In the genomic region with DNA sequence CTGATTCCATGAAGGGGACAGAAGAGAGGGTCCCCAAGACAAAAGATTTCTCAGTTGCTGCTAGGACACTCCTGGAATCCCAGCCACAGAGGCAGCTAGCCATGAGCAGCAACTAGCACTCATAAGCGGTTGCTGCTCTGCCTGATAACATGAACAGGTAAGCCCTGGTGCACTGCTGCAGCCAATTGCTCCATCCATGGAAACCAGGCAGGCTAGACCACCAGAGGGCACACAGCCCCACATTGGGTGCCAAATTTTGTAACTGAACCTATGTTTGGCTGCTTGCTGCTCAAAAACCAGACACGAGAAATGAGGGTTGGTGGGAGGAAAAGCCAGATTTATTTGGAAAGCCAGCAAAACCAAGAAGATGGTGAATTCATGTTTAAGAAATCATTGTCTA, we compare ENCODE assay signal across 8 cellular contexts. TPM values are rescaled to one million over a fixed set of nuclear protein-coding genes. Genes with fewer than 3 reads are reported as not detected.
DNase-seq lines count a peak whose midpoint lies in the region; ATAC-seq, FAIRE-seq and TF ChIP-seq lines count a peak whose summit lies in the region.

No MANE protein-coding gene starts in this region.

- ATAC-seq in IMR-90 (ENCODE audit: low read depth) (no peak), HepG2 (peak; percentile 96), HG02798 (IDR thresholded peaks at IDR 0.05; ENCODE audit: poor library complexity, unreplicated experiment) (no peak), GM21737 (IDR thresholded peaks at IDR 0.05; ENCODE audit: unreplicated experiment) (no peak), GM21576 (IDR thresholded peaks at IDR 0.05; ENCODE audit: unreplicated experiment) (no peak)

- WGBS in IMR-90 (ENCODE audit: extremely low coverage in 2 of 2, insufficient read length in 1 of 2), 2 experiments = 40% methylated on average over 2 of the region's 2 CpGs; no CpG with 5 or more reads in 1 of the 2 experiments
- WGBS in HepG2 (ENCODE audit: low lambda C conversion rate) = 13% methylated on average over 2 of the region's 2 CpGs

- POLR2A ChIA-PET in IMR-90 (lab: Charles Lee; ENCODE audit: unreplicated experiment) (no interaction called here), HepG2 (lab: Yijun Ruan, JAX) (no interaction called here)

- H3K4ac ChIP-seq in IMR-90 (ENCODE audit: low read depth, low read length) = no peak overlapping the region

- dilution Hi-C loops in IMR-90 (cut with HindIII; ENCODE audit: low sequenced_read_pairs, unreplicated experiment) = no loop called here

- no peak for TF ChIP-seq RAD21 in IMR-90 (IDR thresholded peaks at IDR 0.05; ENCODE audit: low read length)
- no peak for TF ChIP-seq RAD21 in HepG2 (CRISPR knock-in tag; IDR thresholded peaks at IDR 0.05)

- BruUV-seq in IMR-90 (replicated peaks; lab: Mats Ljungman, UMichigan) (no TSS peak), HepG2 (replicated peaks; lab: Mats Ljungman, UMichigan) (no TSS peak)

- H4K20me1 ChIP-seq in IMR-90 (ENCODE audit: insufficient read depth, low read length) = no peaks in the 10 kb centered on the region
- no peaks in the 10 kb centered on the region for H4K20me1 ChIP-seq in HepG2 (ENCODE audit: insufficient read depth, low read length)

- H3K9me3 ChIP-seq in IMR-90 (ENCODE audit: control insufficient read depth, insufficient read depth, low read length) (peaks cover 1% of the 10 kb centered on the region; the same call in 1 of the 2 replicates), HepG2 (ENCODE audit: low read length) (no peaks in the 10 kb centered on the region)

- in situ Hi-C loops in IMR-90 (cut with MboI; ENCODE audit: low sequenced_read_pairs) (no loop called here), HepG2 (cut with HindIII; ENCODE audit: extremely low pct_ligation_motif_present, low pct_unique_long_range_greater_than_20kb) (no loop called here)

- H3K56ac ChIP-seq in IMR-90 (ENCODE audit: extremely low read depth, insufficient read depth, low read length) = no peak overlapping the region

- CTCF ChIA-PET in IMR-90 (lab: Yijun Ruan, JAX) = no interaction called here
- CTCF ChIA-PET in HepG2 (lab: Yijun Ruan, JAX; ENCODE audit: low intra/inter-chr PET ratio, low total read pairs) = no interaction called here

- intact Hi-C loops in IMR-90 (cut with micrococcal nuclease) (no loop called here), HepG2 (cut with micrococcal nuclease; ENCODE audit: unreplicated experiment) (no loop called here)

- no peak overlapping the region for H2AFZ ChIP-seq in IMR-90 (replicated peaks; ENCODE audit: low read length, poor library complexity)
- H2AFZ ChIP-seq in HepG2 (ENCODE audit: low read length) = no peak overlapping the region

- no peak overlapping the region for H2BK120ac ChIP-seq in IMR-90 (ENCODE audit: low read depth, low read length)

- H2BK5ac ChIP-seq in IMR-90 (ENCODE audit: low read depth, low read length, poor library complexity, severe bottlenecking) = no peak overlapping the region

- H4K5ac ChIP-seq in IMR-90 (ENCODE audit: low read depth, low read length) = no peak overlapping the region

- H2BK15ac ChIP-seq in IMR-90 (ENCODE audit: low read depth, low read length) = no peak overlapping the region

- H3K4me3 ChIP-seq in IMR-90 (ENCODE audit: insufficient read depth, low read depth, low read length) (no peak overlapping the region), HepG2 (replicated peaks in 1 of 3; ENCODE audit: insufficient read depth in 1 of 3, low read depth in 2 of 3, low read length in 3 of 3) (no peak overlapping the region)

- TF ChIP-seq CTCF in IMR-90 (conservative IDR thresholded peaks at IDR 0.05; ENCODE audit: low read depth, low read length) (0 out of 2 replicates have a peak, but pooled peaks have one; percentile 12), HepG2 (CRISPR knock-in tag; IDR thresholded peaks at IDR 0.05) (peak; percentile 67)

- H3K79me2 ChIP-seq in HepG2 (ENCODE audit: insufficient read depth, low read length) = no peaks in the 10 kb centered on the region

- no peak for TF ChIP-seq EP300 in HepG2 (IDR thresholded peaks at IDR 0.05; ENCODE audit: low read depth in 2 of 2, low read length in 2 of 2)
- no peak for TF ChIP-seq EP300 in HepG2 (CRISPR knock-in tag; IDR thresholded peaks at IDR 0.05; ENCODE audit: borderline replicate concordance)

- no peak overlapping the region for H3K9ac ChIP-seq in IMR-90 (ENCODE audit: low read depth, low read length)
- no peak overlapping the region for H3K9ac ChIP-seq in HepG2 (ENCODE audit: insufficient read depth, low read depth, low read length)

- H3K18ac ChIP-seq in IMR-90 (ENCODE audit: low read depth, low read length) = no peak overlapping the region

- DNase-seq in D341Med (ENCODE audit: low spot score) (peak; percentile 64), IMR-90 (no peak), HepG2 (ENCODE audit: low spot score) (no peak), caudate nucleus (lab: John Stamatoyannopoulos, UW) (no peak)
- peak; percentile 3 to 21 for DNase-seq in activated CD4-positive, alpha-beta T cell treated with anti-CD3 and anti-CD28 coated beads, Interleukin-2, amount 50 U/mL, for 4 hours

- FAIRE-seq in HepG2 (lab: Jason Lieb, UNC) = no peak

- no peak overlapping the region for H2AK5ac ChIP-seq in IMR-90 (ENCODE audit: low read depth, low read length)

- no peaks in the 10 kb centered on the region for H3K9me1 ChIP-seq in IMR-90 (ENCODE audit: insufficient read depth, low read length)

- H4K8ac ChIP-seq in IMR-90 (ENCODE audit: low read depth in 2 of 2, low read length in 2 of 2) = no peak overlapping the region

- no peak overlapping the region for H3K14ac ChIP-seq in IMR-90 (replicated peaks; ENCODE audit: low read depth, low read length)

- H3K27me3 ChIP-seq in IMR-90 (ENCODE audit: control insufficient read depth, insufficient read depth, low read length) (no peaks in the 10 kb centered on the region), HepG2 (ENCODE audit: control insufficient read depth in 1 of 2, insufficient read depth in 2 of 2, low read length in 2 of 2) (no peaks in the 10 kb centered on the region)

- no peak overlapping the region for H2AK9ac ChIP-seq in IMR-90 (replicated peaks; ENCODE audit: low read depth, low read length, poor library complexity)

- no peak overlapping the region for H3K4me2 ChIP-seq in IMR-90 (ENCODE audit: low read depth, low read length)
- H3K4me2 ChIP-seq in HepG2 (ENCODE audit: low read depth, low read length) = no peak overlapping the region

- TF ChIP-seq POLR2A in IMR-90 (IDR thresholded peaks at IDR 0.05; ENCODE audit: low read depth, low read length) = no peak
- no peak for TF ChIP-seq POLR2A in HepG2 (IDR thresholded peaks at IDR 0.05; ENCODE audit: insufficient read depth in 1 of 2, low read depth in 2 of 2, low read length in 2 of 2)

- H3K27ac ChIP-seq in IMR-90 (ENCODE audit: insufficient read depth, low read length) (no peak overlapping the region), HepG2 (ENCODE audit: extremely low read length, insufficient read depth, low read length) (no peak overlapping the region), caudate nucleus (ENCODE audit: low read depth, low read length) (no peak overlapping the region)

- H3K23ac ChIP-seq in IMR-90 (ENCODE audit: low read depth, low read length) = no peak overlapping the region

- no peak overlapping the region for H2BK20ac ChIP-seq in IMR-90 (ENCODE audit: low read depth, low read length)

- H3K4me1 ChIP-seq in IMR-90 (ENCODE audit: control insufficient read depth, insufficient read depth, low read length) (no peaks in the 10 kb centered on the region), HepG2 (ENCODE audit: insufficient read depth, low read length) (no peaks in the 10 kb centered on the region; the same call in 1 of the 2 replicates)

- no peak overlapping the region for H4K91ac ChIP-seq in IMR-90 (ENCODE audit: insufficient read depth, low read depth, low read length)

- H3K36me3 ChIP-seq in IMR-90 (ENCODE audit: control insufficient read depth, insufficient read depth, low read length) = no peaks in the 10 kb centered on the region
- no peaks in the 10 kb centered on the region for H3K36me3 ChIP-seq in HepG2 (replicated peaks in 1 of 2; ENCODE audit: control insufficient read depth in 1 of 2, insufficient read depth in 2 of 2, low read length in 2 of 2)

- no peaks in the 10 kb centered on the region for H3K79me1 ChIP-seq in IMR-90 (ENCODE audit: low read depth in 1 of 2, low read length in 2 of 2)

RNA-seq across cellular contexts. Expression of a gene that starts 21.9 kb away (rescaled TPM):
- total RNA-seq in IMR-90 (2012; rRNA removed) = 15.6 and 21.1 TPM in 2 replicates
- polyA plus RNA-seq in IMR-90 (2012; rRNA removed) = 5.3 and 5.9 TPM in 2 replicates
- 1.2 and 4.4 TPM in 2 replicates for polyA plus RNA-seq in IMR-90 (2012; cell fraction: cytosol; rRNA removed)
- 1.4 and 12.8 TPM in 2 replicates for polyA plus RNA-seq in IMR-90 (2012; cell fraction: nucleus; rRNA removed; ENCODE audit: low replicate concordance)
- 17.3 and 46.6 TPM in 2 replicates for total RNA-seq in HepG2 (2016; rRNA removed; fragmentation: Illumina TruSeq; extraction: Trizol)
- 4.8 and 5.0 TPM in 2 replicates for total RNA-seq in HepG2 (2016; cell fraction: cytosol; rRNA removed; fragmentation: Illumina TruSeq; extraction: Trizol; ENCODE audit: low read depth)
- total RNA-seq in HepG2 (2016; cell fraction: insoluble cytoplasmic fraction; rRNA removed; fragmentation: Illumina TruSeq; extraction: Trizol) = 15.6 and 43.0 TPM in 2 replicates
- total RNA-seq in HepG2 (2016; cell fraction: membrane; rRNA removed; fragmentation: Illumina TruSeq; extraction: Trizol) = 22.5 and 28.8 TPM in 2 replicates
- 34.3 and 37.9 TPM in 2 replicates for total RNA-seq in HepG2 (2016; cell fraction: nucleus; rRNA removed; fragmentation: Illumina TruSeq; extraction: Trizol)
- 7.2 and 8.9 TPM in 2 replicates for polyA plus RNA-seq in HepG2 (2011; rRNA removed)
- polyA plus RNA-seq in HepG2 (2011; cell fraction: cytosol; rRNA removed) = 3.4 and 6.2 TPM in 2 replicates
- polyA plus RNA-seq in HepG2 (2011; cell fraction: nucleus; rRNA removed) = 9.4 and 9.5 TPM in 2 replicates
- 10.3 and 11.4 TPM in 2 replicates for polyA plus RNA-seq in HepG2 (2012)
- polyA plus RNA-seq in HepG2 (2016; cell fraction: cytosol; fragmentation: Illumina TruSeq; extraction: Trizol; ENCODE audit: low read depth) = 0.72 and 0.80 TPM in 2 replicates
- 23.3 and 24.6 TPM in 2 replicates for polyA plus RNA-seq in HepG2 (2016; cell fraction: insoluble cytoplasmic fraction; fragmentation: Illumina TruSeq; extraction: Trizol; ENCODE audit: low read depth)
- polyA plus RNA-seq in HepG2 (2016; cell fraction: membrane; fragmentation: Illumina TruSeq; extraction: Trizol; ENCODE audit: low read depth) = 3.3 and 4.0 TPM in 2 replicates
- 22.8 and 23.9 TPM in 2 replicates for polyA plus RNA-seq in HepG2 (2016; cell fraction: nucleus; fragmentation: Illumina TruSeq; extraction: Trizol; ENCODE audit: insufficient read depth, low read depth)
- 33.0 and 71.4 TPM in 2 replicates for polyA minus RNA-seq in HepG2 (2011; rRNA and poly(A)+ RNA removed; ENCODE audit: low replicate concordance)
- polyA minus RNA-seq in HepG2 (2011; cell fraction: cytosol; rRNA and poly(A)+ RNA removed) = 26.7 and 34.0 TPM in 2 replicates
- 50.7 and 52.3 TPM in 2 replicates for polyA minus RNA-seq in HepG2 (2011; cell fraction: nucleus; rRNA and poly(A)+ RNA removed)

RNA-seq across cellular contexts. Expression of a gene that starts 40.9 kb away (rescaled TPM):
- not detected in 2 replicates for total RNA-seq in IMR-90 (2012; rRNA removed)
- not detected in 2 replicates for polyA plus RNA-seq in IMR-90 (2012; rRNA removed)
- not detected in 2 replicates for polyA plus RNA-seq in IMR-90 (2012; cell fraction: cytosol; rRNA removed)
- not detected in 2 replicates for polyA plus RNA-seq in IMR-90 (2012; cell fraction: nucleus; rRNA removed; ENCODE audit: low replicate concordance)
- total RNA-seq in HepG2 (2016; rRNA removed; fragmentation: Illumina TruSeq; extraction: Trizol) = 0.86 and 0.95 TPM in 2 replicates
- total RNA-seq in HepG2 (2016; cell fraction: cytosol; rRNA removed; fragmentation: Illumina TruSeq; extraction: Trizol; ENCODE audit: low read depth) = 0.10 and 0.18 TPM in 2 replicates
- total RNA-seq in HepG2 (2016; cell fraction: insoluble cytoplasmic fraction; rRNA removed; fragmentation: Illumina TruSeq; extraction: Trizol) = 0.84 and 0.86 TPM in 2 replicates
- total RNA-seq in HepG2 (2016; cell fraction: membrane; rRNA removed; fragmentation: Illumina TruSeq; extraction: Trizol) = 0.76 and 0.87 TPM in 2 replicates
- total RNA-seq in HepG2 (2016; cell fraction: nucleus; rRNA removed; fragmentation: Illumina TruSeq; extraction: Trizol) = 0.69 and 0.75 TPM in 2 replicates
- polyA plus RNA-seq in HepG2 (2011; rRNA removed) = 0.24 and 0.25 TPM in 2 replicates
- polyA plus RNA-seq in HepG2 (2011; cell fraction: cytosol; rRNA removed) = 0.08 and 0.27 TPM in 2 replicates
- polyA plus RNA-seq in HepG2 (2011; cell fraction: nucleus; rRNA removed) = 0.09 TPM in 1 of 2 replicates, not detected in the other
- polyA plus RNA-seq in HepG2 (2012) = 0.13 and 0.53 TPM in 2 replicates
- polyA plus RNA-seq in HepG2 (2016; cell fraction: cytosol; fragmentation: Illumina TruSeq; extraction: Trizol; ENCODE audit: low read depth) = 0.10 and 0.15 TPM in 2 replicates
- 1.2 TPM in 2 replicates for polyA plus RNA-seq in HepG2 (2016; cell fraction: insoluble cytoplasmic fraction; fragmentation: Illumina TruSeq; extraction: Trizol; ENCODE audit: low read depth)
- 0.58 and 0.64 TPM in 2 replicates for polyA plus RNA-seq in HepG2 (2016; cell fraction: membrane; fragmentation: Illumina TruSeq; extraction: Trizol; ENCODE audit: low read depth)
- 1.1 TPM in 2 replicates for polyA plus RNA-seq in HepG2 (2016; cell fraction: nucleus; fragmentation: Illumina TruSeq; extraction: Trizol; ENCODE audit: insufficient read depth, low read depth)
- polyA minus RNA-seq in HepG2 (2011; rRNA and poly(A)+ RNA removed; ENCODE audit: low replicate concordance) = 0.14 and 9.8 TPM in 2 replicates
- 0.18 and 0.40 TPM in 2 replicates for polyA minus RNA-seq in HepG2 (2011; cell fraction: cytosol; rRNA and poly(A)+ RNA removed)
- 0.26 and 0.37 TPM in 2 replicates for polyA minus RNA-seq in HepG2 (2011; cell fraction: nucleus; rRNA and poly(A)+ RNA removed)

Comparison
In these comparisons a context has a peak if more than half of its experiments do, and no peak if none do; other contexts are left out.
1. DNase-seq: peak in D341Med (single experiment) and activated CD4-positive, alpha-beta T cell treated with anti-CD3 and anti-CD28 coated beads, Interleukin-2, amount 50 U/mL, for 4 hours (2 of 2); none in IMR-90 (single experiment), HepG2 (single experiment) and caudate nucleus (0 of 61).